Comparison of ENCODE assay signal across 17 cellular contexts in genomic region chr1:168906367-168906766, GRCh38.
"Had no signal": no experiment of that assay in that cellular context is flagged by ENCODE, and none has a peak within 500 bp of the region (broad histone marks: within the 10 kb centered on the region; RNA-seq: fewer than 3 reads in every experiment).

No MANE protein-coding gene starts in this region.

- H3K9me3 ChIP-seq: gastroesophageal sphincter, heart right ventricle, neutrophil, sigmoid colon, spleen, vagina had no signal

- H3K27ac ChIP-seq: gastroesophageal sphincter, heart right ventricle, neutrophil, parathyroid adenoma, sigmoid colon, spleen, vagina had no signal

- H3K79me2 ChIP-seq: parathyroid adenoma had no signal

- H3K4me1 ChIP-seq: gastroesophageal sphincter, parathyroid adenoma, sigmoid colon, spleen, vagina had no signal

- H3K27me3 ChIP-seq: gastroesophageal sphincter, heart right ventricle, neutrophil, sigmoid colon, spleen, vagina had no signal

- H2AFZ ChIP-seq: parathyroid adenoma had no signal

- H3K36me3 ChIP-seq: gastroesophageal sphincter, heart right ventricle, neutrophil, sigmoid colon, spleen, vagina had no signal

- DNase-seq: activated CD4-positive, alpha-beta memory T cell treated with anti-CD3 and anti-CD28 coated beads for 36 hours; activated CD4-positive, alpha-beta T cell treated with anti-CD3 and anti-CD28 coated beads for 36 hours; activated naive CD4-positive, alpha-beta T cell; activated naive CD8-positive, alpha-beta T cell treated with anti-CD3 and anti-CD28 coated beads, Interleukin-2, amount 10 ng/mL, durations not matched to agents 7 days and 5 days; amygdala; central memory CD4-positive, alpha-beta T cell; heart right ventricle; natural killer cell; sigmoid colon; spleen; stimulated activated CD4-positive, alpha-beta T cell treated with anti-CD3 and anti-CD28 coated beads, Interleukin-4, amount 100 ng/mL, for 4 hours had no signal

- ATAC-seq: activated CD4-positive, alpha-beta T cell treated with anti-CD3 and anti-CD28 coated beads for 36 hours; gastroesophageal sphincter; heart right ventricle; natural killer cell; stimulated activated memory B cell treated with anti-CD40 and anti-IgM and Interleukin-4, amounts not matched to agents 10 μg/mL and 1 μg/mL and 100 μg/mL, for 72 hours; WTC11 had no signal

- H3K4me3 ChIP-seq: gastroesophageal sphincter, heart right ventricle, sigmoid colon, spleen, vagina had no signal

- H3K9ac ChIP-seq: parathyroid adenoma had no signal
